Comparison of ENCODE assay signal across 8 cellular contexts in genomic region chr12:131773582-131774221, GRCh38. TPM values are rescaled to one million over a fixed set of nuclear protein-coding genes. Genes with fewer than 3 reads are reported as not detected.
DNase-seq lines count a peak whose midpoint lies in the region; ATAC-seq and TF ChIP-seq lines count a peak whose summit lies in the region.

No MANE protein-coding gene starts in this region.

- intact Hi-C loops in colonic mucosa (cut with DNase I) = no loop called here
- intact Hi-C loops in dorsolateral prefrontal cortex (cut with DNase I) = no loop called here

- no peak overlapping the region for H3K9ac ChIP-seq in colonic mucosa (ENCODE audit: low read depth in 2 of 2, low read length in 2 of 2)

- H3K36me3 ChIP-seq in KOPT-K1 (ENCODE audit: insufficient read depth, low read length) (peaks cover 90% of the 10 kb centered on the region), colonic mucosa (peaks cover 7% of the 10 kb centered on the region)

- peak overlapping the region; percentile 78 for H3K27ac ChIP-seq in KOPT-K1 (ENCODE audit: low read depth, low read length, poor library complexity, severe bottlenecking)
- H3K27ac ChIP-seq in colonic mucosa = no peak overlapping the region
- H3K27ac ChIP-seq in dorsolateral prefrontal cortex = peak overlapping the region in 11 of 59 donors; percentile 1 to 42 (median 27)

- no peaks in the 10 kb centered on the region for H3K4me1 ChIP-seq in colonic mucosa

- TF ChIP-seq CTCF in colonic mucosa (IDR thresholded peaks at IDR 0.05) (no peak), dorsolateral prefrontal cortex (IDR thresholded peaks at IDR 0.05 in 54 of 56, conservative IDR thresholded peaks at IDR 0.05 in 2 of 56; ENCODE audit: low read depth in 1 of 56, partially characterized antibody in 56 of 56) (no peak)

- peak; percentile 15 for DNase-seq in medulla oblongata (ENCODE audit: extremely low spot score)
- DNase-seq in colonic mucosa = no peak
- DNase-seq in dorsolateral prefrontal cortex = no peak
- no peak for DNase-seq in EL
- DNase-seq in kidney tubule cell (ENCODE audit: low spot score) = no peak

- H3K9me3 ChIP-seq in KOPT-K1 (ENCODE audit: insufficient read depth, low read length, poor library complexity, severe bottlenecking) (no peaks in the 10 kb centered on the region), colonic mucosa (no peaks in the 10 kb centered on the region)

- ATAC-seq in GM18867 (IDR thresholded peaks at IDR 0.05; ENCODE audit: unreplicated experiment) (peak; percentile 74), GM21723 (IDR thresholded peaks at IDR 0.05; ENCODE audit: unreplicated experiment) (peak; percentile 83)

- H3K27me3 ChIP-seq in colonic mucosa (no peaks in the 10 kb centered on the region), dorsolateral prefrontal cortex (no peaks in the 10 kb centered on the region)

- H3K4me3 ChIP-seq in colonic mucosa (no peak overlapping the region), dorsolateral prefrontal cortex (no peak overlapping the region)

RNA-seq across cellular contexts. Expression of gene MMP17, which starts 54.5 kb away (rescaled TPM):
- total RNA-seq in colonic mucosa (1 to 10 TPM; 1.3 to 1.9 TPM), dorsolateral prefrontal cortex (100 to 1,000 TPM in 2 of 120 experiments, 10 to 100 TPM in 118; 25.5 to 119 (median 63.2) TPM)

Comparison
In these comparisons a context has a peak if more than half of its experiments do, and no peak if none do; other contexts are left out.
1. RNA of gene MMP17, which starts 54.5 kb away (total RNA-seq): 25.5 to 119 TPM in dorsolateral prefrontal cortex; 1.3 to 1.9 TPM in colonic mucosa; every median in the first group is over 4 times any median in the second.